Comparison of ENCODE assay signal across 9 cellular contexts in the genomic region with DNA sequence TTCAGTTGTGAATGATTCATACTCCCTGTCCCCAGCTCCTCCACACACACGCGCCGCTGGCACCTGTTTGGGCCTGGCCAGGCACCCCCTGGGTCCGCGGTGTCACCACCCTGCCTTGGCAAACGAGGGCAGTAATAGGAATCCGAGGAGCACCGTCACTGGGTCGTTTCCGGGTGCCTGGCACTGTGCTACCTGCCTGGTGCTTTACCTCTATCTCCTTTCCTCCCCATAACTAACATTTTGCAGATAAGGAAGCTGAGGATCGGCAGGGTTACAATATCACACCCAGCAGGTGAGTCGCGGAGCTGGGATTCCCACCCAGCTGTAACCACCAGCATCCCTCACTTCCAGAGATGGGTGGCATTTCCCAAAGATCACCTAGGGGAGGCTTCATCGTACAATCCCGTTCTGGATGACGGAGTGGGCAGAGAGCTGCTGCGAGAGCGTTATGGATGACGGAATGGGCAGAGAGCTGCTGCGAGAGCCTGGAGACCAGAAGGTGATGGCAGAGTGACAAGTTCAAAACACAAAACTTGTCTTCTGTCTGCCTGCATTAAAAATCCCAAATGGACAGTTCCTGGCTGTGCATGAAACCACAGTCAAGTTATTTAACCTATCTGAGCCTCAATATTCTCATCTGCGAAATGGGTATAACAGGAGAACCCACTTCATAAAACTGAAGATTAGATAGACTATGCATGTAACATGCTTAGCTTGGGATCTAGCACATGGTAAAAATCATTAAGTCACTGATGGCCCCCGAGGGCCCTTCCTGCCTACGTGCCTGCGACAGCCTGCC. TPM values are rescaled to one million over a fixed set of nuclear protein-coding genes. Genes with fewer than 3 reads are reported as not detected.
A peak's percentile ranks its signal among the peaks of the same experiment; 100 is the strongest.
DNase-seq lines count a peak whose midpoint lies in the region; TF ChIP-seq lines count a peak whose summit lies in the region.
"Had no signal": no experiment of that assay in that cellular context is flagged by ENCODE, and none has a peak within 500 bp of the region (broad histone marks: within the 10 kb centered on the region; RNA-seq: fewer than 3 reads in every experiment).

No MANE protein-coding gene starts in this region.

- H3K27ac Mint-ChIP-seq in T-helper 2 cell treated with Interferon-gamma antibody and Interleukin-4, amounts not matched to agents 5 μg/mL and 100 μg/mL, for 36 hours: no peak overlapping the region

- peaks cover 0 to 40% (median 30%) of the 10 kb centered on the region in 5 donors for H3K4me1 ChIP-seq in subcutaneous abdominal adipose tissue (ENCODE audit: control insufficient read depth in 5 of 5, insufficient read depth in 5 of 5, low read length in 5 of 5)

- H3K4me3 Mint-ChIP-seq in T-helper 2 cell treated with Interferon-gamma antibody and Interleukin-4, amounts not matched to agents 5 μg/mL and 100 μg/mL, for 36 hours: peak overlapping the region; percentile 65

- no peaks in the 10 kb centered on the region for H3K27me3 ChIP-seq in kidney epithelial cell (ENCODE audit: control insufficient read depth, insufficient read depth, low read length)
- H3K27me3 ChIP-seq in subcutaneous abdominal adipose tissue (ENCODE audit: control insufficient read depth in 5 of 5, insufficient read depth in 4 of 5, low read length in 5 of 5): peaks cover 0 to 17% (median 3%) of the 10 kb centered on the region in 5 donors

- H3K9me3 Mint-ChIP-seq in T-helper 2 cell treated with Interferon-gamma antibody and Interleukin-4, amounts not matched to agents 5 μg/mL and 100 μg/mL, for 36 hours: no peaks in the 10 kb centered on the region

- H3K27ac ChIP-seq in angular gyrus (ENCODE audit: low read depth, low read length): peak overlapping the region; percentile 45
- H3K27ac ChIP-seq in subcutaneous abdominal adipose tissue (ENCODE audit: low read depth, low read length): peak overlapping the region; percentile 82

- H3K27me3 Mint-ChIP-seq in T-helper 2 cell treated with Interferon-gamma antibody and Interleukin-4, amounts not matched to agents 5 μg/mL and 100 μg/mL, for 36 hours (ENCODE audit: low read depth): peaks cover 49% of the 10 kb centered on the region

- no peaks in the 10 kb centered on the region for H3K9me3 ChIP-seq in subcutaneous abdominal adipose tissue (ENCODE audit: control insufficient read depth in 5 of 5, low read length in 5 of 5)

- no peaks in the 10 kb centered on the region for H3K36me3 Mint-ChIP-seq in T-helper 2 cell treated with Interferon-gamma antibody and Interleukin-4, amounts not matched to agents 5 μg/mL and 100 μg/mL, for 36 hours (ENCODE audit: low read depth)

- H3K4me1 Mint-ChIP-seq in T-helper 2 cell treated with Interferon-gamma antibody and Interleukin-4, amounts not matched to agents 5 μg/mL and 100 μg/mL, for 36 hours (ENCODE audit: low read depth): peaks cover 2% of the 10 kb centered on the region

- no peaks in the 10 kb centered on the region for H3K36me3 ChIP-seq in kidney epithelial cell (ENCODE audit: control insufficient read depth, insufficient read depth, low read length)
- no peaks in the 10 kb centered on the region for H3K36me3 ChIP-seq in subcutaneous abdominal adipose tissue (ENCODE audit: control insufficient read depth in 5 of 5, insufficient read depth in 5 of 5, low read length in 5 of 5)

- no peak for TF ChIP-seq CTCF in kidney epithelial cell (IDR thresholded peaks at IDR 0.05; ENCODE audit: insufficient read depth, low read length, poor library complexity, severe bottlenecking)

- DNase-seq in T-helper 2 cell treated with Interferon-gamma antibody and Interleukin-4, amounts not matched to agents 5 μg/mL and 100 μg/mL, for 36 hours (ENCODE audit: low spot score): no peak
- DNase-seq in T-helper 2 cell: no peak
- DNase-seq in kidney epithelial cell (ENCODE audit: low read depth): no peak
- DNase-seq in GM19238 (ENCODE audit: insufficient read length, low spot score): no peak
- DNase-seq in NK-92 treated with Interleukin-12 subunit alpha and Interleukin-12 subunit beta, amount 100 ng/mL, for 24 hours (lab: John Stamatoyannopoulos, UW): no peak
- no peak for DNase-seq in NCI-H526 (lab: John Stamatoyannopoulos, UW)
- DNase-seq: AML-193 had no signal

- H3K4me3 ChIP-seq in kidney epithelial cell (ENCODE audit: low read depth, low read length): peak overlapping the region; percentile 95
- peak overlapping the region; percentile 51 to 78 (median 59) for H3K4me3 ChIP-seq in subcutaneous abdominal adipose tissue (ENCODE audit: low read depth in 1 of 5, low read length in 5 of 5)

- H3K9ac ChIP-seq in subcutaneous abdominal adipose tissue (ENCODE audit: low read length in 5 of 5): peak overlapping the region in 4 of 5 donors; percentile 21 to 84 (median 58)

RNA-seq across cellular contexts. Expression of gene HSPA12A, which starts 1.1 kb away (rescaled TPM):
- 11.4 and 13.7 TPM in 2 replicates for total RNA-seq in kidney epithelial cell
